8 cellular contexts compared by ENCODE assay signal in genomic region chr1:203628185-203628996, GRCh38. TPM values are rescaled to one million over a fixed set of nuclear protein-coding genes. Genes with fewer than 3 reads are reported as not detected.
DNase-seq lines count a peak whose midpoint lies in the region; ATAC-seq and TF ChIP-seq lines count a peak whose summit lies in the region.

No MANE protein-coding gene starts in this region.

- no peak overlapping the region for H3K18ac ChIP-seq in H9 (ENCODE audit: insufficient read length, low read depth, low read length)

- no peaks in the 10 kb centered on the region; a peak in 1 of 5 replicates for H3K9me3 Mint-ChIP-seq in H9
- no peaks in the 10 kb centered on the region for H3K9me3 Mint-ChIP-seq in activated CD4-positive, alpha-beta memory T cell treated with anti-CD3 and anti-CD28 coated beads, Interleukin-2, amount 10 ng/mL, durations not matched to agents 7 days and 5 days
- no peaks in the 10 kb centered on the region for H3K9me3 Mint-ChIP-seq in neural progenitor cell

- no peaks in the 10 kb centered on the region for H3K27me3 ChIP-seq in AG04450 (ENCODE audit: control insufficient read depth, insufficient read depth, low read length)
- H3K27me3 ChIP-seq in H9 (ENCODE audit: insufficient read depth, low read length): peaks cover 10% of the 10 kb centered on the region; the same call in 1 of the 2 replicates
- peaks cover 15% of the 10 kb centered on the region for H3K27me3 ChIP-seq in neural progenitor cell

- DNase-seq in AG04450 (ENCODE audit: low read depth, low spot score) (no peak), H9 (peak; percentile 94), fibroblast of pulmonary artery (ENCODE audit: low read depth) (peak; percentile 67), neural progenitor cell (ENCODE audit: low spot score) (peak; percentile 89), NCI-H2081 treated with DMSO at 0.1 percent for 48 hours (lab: John Stamatoyannopoulos, UW) (no peak)
- DNase-seq in activated CD4-positive, alpha-beta memory T cell treated with anti-CD3 and anti-CD28 coated beads, Interleukin-2, amount 10 ng/mL, durations not matched to agents 7 days and 5 days: no peak

- no peak overlapping the region for H2BK120ac ChIP-seq in H9 (ENCODE audit: low read depth, low read length, poor library complexity, severe bottlenecking)

- H3K79me2 ChIP-seq in H9 (ENCODE audit: insufficient read depth, low read length): no peaks in the 10 kb centered on the region
- peaks cover 62% of the 10 kb centered on the region for H3K79me2 ChIP-seq in neural progenitor cell (ENCODE audit: low read depth)

- CTCF ChIA-PET in AG04450 (lab: Charles Lee): interaction anchor here (0.6 to 1.8 kb wide), 5 partner anchors 19 to 124 kb away, joined by 3 to 6 read pairs (median 4); no protein-coding TSS in a partner anchor
- CTCF ChIA-PET in activated CD4-positive, alpha-beta memory T cell treated with anti-CD3 and anti-CD28 coated beads, Interleukin-2, amount 10 ng/mL, durations not matched to agents 7 days and 5 days (lab: Charles Lee): interaction anchor here (0.7 to 4.4 kb wide), 13 partner anchors 25 to 359 kb away, joined by 3 to 64 read pairs (median 6); no protein-coding TSS in a partner anchor

- H3K27ac ChIP-seq in AG04450 (ENCODE audit: low read depth, low read length) (peak overlapping the region; percentile 61), H9 (ENCODE audit: insufficient read length, low read depth, low read length) (no peak overlapping the region), neural progenitor cell (no peak overlapping the region)

- H3K9ac ChIP-seq in H9 (ENCODE audit: extremely low read depth, insufficient read length, low read length) (no peak overlapping the region), neural progenitor cell (no peak overlapping the region)

- peaks cover 26% of the 10 kb centered on the region for H3K23me2 ChIP-seq in H9 (ENCODE audit: insufficient read length, low read depth, low read length, poor library complexity, severe bottlenecking)

- H3K9me3 ChIP-seq in AG04450 (ENCODE audit: control insufficient read depth, insufficient read depth, low read length): no peaks in the 10 kb centered on the region
- H3K9me3 ChIP-seq in H9 (ENCODE audit: control insufficient read depth, low read depth, low read length): no peaks in the 10 kb centered on the region
- no peaks in the 10 kb centered on the region for H3K9me3 ChIP-seq in neural progenitor cell (ENCODE audit: low read depth)

- H3K27me3 Mint-ChIP-seq in H9 (ENCODE audit: low read depth) (peaks cover 39% of the 10 kb centered on the region), neural progenitor cell (ENCODE audit: insufficient read depth, low read depth) (peaks cover 17% of the 10 kb centered on the region)
- H3K27me3 Mint-ChIP-seq in activated CD4-positive, alpha-beta memory T cell treated with anti-CD3 and anti-CD28 coated beads, Interleukin-2, amount 10 ng/mL, durations not matched to agents 7 days and 5 days: no peaks in the 10 kb centered on the region

- TF ChIP-seq CTCF in AG04450 (IDR thresholded peaks at IDR 0.05; ENCODE audit: low read depth, low read length) (peak; percentile 49), H9 (conservative IDR thresholded peaks at IDR 0.05) (peak; percentile 46; the same call in 2 of the 3 replicates), fibroblast of pulmonary artery (IDR thresholded peaks at IDR 0.05; ENCODE audit: low read length, missing control alignments) (peak; percentile 44), neural progenitor cell (IDR thresholded peaks at IDR 0.05) (peak; percentile 51)

- H3K27ac Mint-ChIP-seq in H9 (peak overlapping the region; percentile 77 to 81 (median 81); a peak in 6 of 7 replicates), neural progenitor cell (peak overlapping the region; percentile 96)
- peak overlapping the region; percentile 89 for H3K27ac Mint-ChIP-seq in activated CD4-positive, alpha-beta memory T cell treated with anti-CD3 and anti-CD28 coated beads, Interleukin-2, amount 10 ng/mL, durations not matched to agents 7 days and 5 days

- H2BK15ac ChIP-seq in H9 (ENCODE audit: low read depth, low read length): no peak overlapping the region

- H4K8ac ChIP-seq in H9 (replicated peaks; ENCODE audit: insufficient read length, low read depth, low read length): no peak overlapping the region

- H3K4me1 ChIP-seq in H9 (ENCODE audit: insufficient read depth, low read length) (peaks cover 10% of the 10 kb centered on the region; the same call in 1 of the 2 replicates), neural progenitor cell (peaks cover 28% of the 10 kb centered on the region)

- H3K36me3 ChIP-seq in neural progenitor cell: no peaks in the 10 kb centered on the region

- no peak overlapping the region for H2AFZ ChIP-seq in H9 (ENCODE audit: low read length)
- H2AFZ ChIP-seq in neural progenitor cell (replicated peaks): peak overlapping the region; percentile 9

- no peak overlapping the region for H2AK5ac ChIP-seq in H9 (ENCODE audit: insufficient read length, low read length)

- H3K4me1 Mint-ChIP-seq in H9 (peaks cover 49 to 58% of the 10 kb centered on the region in 2 experiments), neural progenitor cell (peaks cover 64% of the 10 kb centered on the region)
- peaks cover 63% of the 10 kb centered on the region for H3K4me1 Mint-ChIP-seq in activated CD4-positive, alpha-beta memory T cell treated with anti-CD3 and anti-CD28 coated beads, Interleukin-2, amount 10 ng/mL, durations not matched to agents 7 days and 5 days

- peak overlapping the region; percentile 78 to 97 for H3K4me3 Mint-ChIP-seq in H9
- H3K4me3 Mint-ChIP-seq in activated CD4-positive, alpha-beta memory T cell treated with anti-CD3 and anti-CD28 coated beads, Interleukin-2, amount 10 ng/mL, durations not matched to agents 7 days and 5 days: peak overlapping the region; percentile 98
- peak overlapping the region; percentile 98 for H3K4me3 Mint-ChIP-seq in neural progenitor cell

- peak overlapping the region; percentile 96 for H3K4me2 ChIP-seq in H9 (ENCODE audit: insufficient read depth, insufficient read length, low read length)
- peak overlapping the region; percentile 97 for H3K4me2 ChIP-seq in neural progenitor cell

- H3K4ac ChIP-seq in H9 (ENCODE audit: low read depth, low read length): no peak overlapping the region

- no peak overlapping the region for H4K91ac ChIP-seq in H9 (ENCODE audit: insufficient read length, low read depth, low read length)

- H3T11ph ChIP-seq in H9 (ENCODE audit: low read length): no peak overlapping the region

- H2BK12ac ChIP-seq in H9 (ENCODE audit: insufficient read length, low read depth, low read length): no peak overlapping the region

- no peaks in the 10 kb centered on the region for H3K79me1 ChIP-seq in H9 (ENCODE audit: insufficient read depth, low read depth, low read length, poor library complexity, severe bottlenecking)

- no peak overlapping the region for H3K56ac ChIP-seq in H9 (ENCODE audit: insufficient read length, low read depth, low read length)

- peaks cover 3% of the 10 kb centered on the region for H4K20me1 ChIP-seq in H9 (ENCODE audit: control insufficient read depth, insufficient read depth, insufficient read length)
- peaks cover 47% of the 10 kb centered on the region for H4K20me1 ChIP-seq in neural progenitor cell (ENCODE audit: low read depth)

- H3K36me3 Mint-ChIP-seq in H9 (ENCODE audit: insufficient read depth in 1 of 3, low read depth in 3 of 3): no peaks in the 10 kb centered on the region
- H3K36me3 Mint-ChIP-seq in activated CD4-positive, alpha-beta memory T cell treated with anti-CD3 and anti-CD28 coated beads, Interleukin-2, amount 10 ng/mL, durations not matched to agents 7 days and 5 days (ENCODE audit: low read depth): peaks cover 57% of the 10 kb centered on the region
- H3K36me3 Mint-ChIP-seq in neural progenitor cell: peaks cover 1% of the 10 kb centered on the region

- no CpG with 5 or more reads among the region's 19 CpGs for WGBS in H9 (ENCODE audit: extremely low coverage, insufficient read length, low lambda C conversion rate)

- H3K4me3 ChIP-seq in AG04450 (ENCODE audit: low read depth, low read length) (peak overlapping the region; percentile 88), fibroblast of pulmonary artery (replicated peaks; ENCODE audit: low read depth, low read length) (peak overlapping the region; percentile 82), neural progenitor cell (peak overlapping the region; percentile 83)

- no peak overlapping the region for H3K23ac ChIP-seq in H9 (ENCODE audit: insufficient read length, low read depth, low read length)

- H2BK5ac ChIP-seq in H9 (ENCODE audit: insufficient read length, low read length): no peak overlapping the region

- no peak overlapping the region for H4K5ac ChIP-seq in H9 (ENCODE audit: insufficient read length, low read depth, low read length)

- no peak overlapping the region for H3K14ac ChIP-seq in H9 (ENCODE audit: insufficient read depth, low read length)

- no peak overlapping the region for H2BK20ac ChIP-seq in H9 (ENCODE audit: low read depth, low read length, poor library complexity, severe bottlenecking)

- POLR2A ChIA-PET in AG04450 (lab: Yijun Ruan, JAX): interaction anchor here (0.6 to 2.2 kb wide), 6 partner anchors 16 to 79 kb away, joined by 3 to 10 read pairs (median 4); no protein-coding TSS in a partner anchor
- POLR2A ChIA-PET in activated CD4-positive, alpha-beta memory T cell treated with anti-CD3 and anti-CD28 coated beads, Interleukin-2, amount 10 ng/mL, durations not matched to agents 7 days and 5 days (lab: Charles Lee): interaction anchor here (0.8 to 7.4 kb wide), 15 partner anchors 11 to 338 kb away, joined by 3 to 188 read pairs (median 12); partner anchors contain the start of gene LAX1

- H3F3A ChIP-seq in neural progenitor cell (ENCODE audit: low read depth): peaks cover 53% of the 10 kb centered on the region

- no peak for ATAC-seq in activated CD4-positive, CD25-positive, alpha-beta regulatory T cell treated with anti-CD3 and anti-CD28 coated beads, Interleukin-2, amount 50 U/mL, for 24 hours
- ATAC-seq in GM18867 (IDR thresholded peaks at IDR 0.05; ENCODE audit: unreplicated experiment): no peak

RNA-seq across cellular contexts. Expression of gene ATP2B4, which starts 1.8 kb away (rescaled TPM):
- 168 and 204 TPM in 2 replicates for polyA plus RNA-seq in AG04450 (2011; rRNA removed)
- 319 and 332 TPM in 2 replicates for polyA minus RNA-seq in AG04450 (2011; rRNA and poly(A)+ RNA removed)
- total RNA-seq in H9 (2021) (14.1 and 15.7 TPM in 2 replicates), neural progenitor cell (ENCODE audit: low replicate concordance) (39.6 and 39.8 TPM in 2 replicates)
- total RNA-seq in activated CD4-positive, alpha-beta memory T cell treated with anti-CD3 and anti-CD28 coated beads, Interleukin-2, amount 10 ng/mL, durations not matched to agents 7 days and 5 days: 100 to 1,000 TPM; 112 to 116 TPM

Comparison
In these comparisons a context has a peak if more than half of its experiments do, and no peak if none do; other contexts are left out.
1. DNase-seq: peak in H9 (single experiment), fibroblast of pulmonary artery (single experiment) and neural progenitor cell (single experiment); none in AG04450 (single experiment), activated CD4-positive, alpha-beta memory T cell treated with anti-CD3 and anti-CD28 coated beads, Interleukin-2, amount 10 ng/mL, durations not matched to agents 7 days and 5 days (single experiment) and NCI-H2081 treated with DMSO at 0.1 percent for 48 hours (single experiment).
2. Peak in every context shown above with its lines, with median percentiles within 50 percentile points of each other: H3K4me3 ChIP-seq, CTCF ChIP-seq, H3K27ac Mint-ChIP-seq and H3K4me3 Mint-ChIP-seq.